In genomic region chr11:71139516-71140205, GRCh38 we compare ENCODE assay signal across 11 cellular contexts.
A peak's percentile ranks its signal among the peaks of the same experiment; 100 is the strongest.
DNase-seq lines count a peak whose midpoint lies in the region; ATAC-seq, FAIRE-seq and TF ChIP-seq lines count a peak whose summit lies in the region.
"Had no signal": no experiment of that assay in that cellular context is flagged by ENCODE, and none has a peak within 500 bp of the region (broad histone marks: within the 10 kb centered on the region; RNA-seq: fewer than 3 reads in every experiment).

No MANE protein-coding gene starts in this region.

- TF ChIP-seq CTCF in osteoblast (IDR thresholded peaks at IDR 0.05; ENCODE audit: extremely low read depth, low read depth, low read length) (no peak), MM.1S (IDR thresholded peaks at IDR 0.05; ENCODE audit: low read length) (no peak)
- TF ChIP-seq CTCF in activated CD8-positive, alpha-beta T cell treated with anti-CD3 and anti-CD28 coated beads for 36 hours (IDR thresholded peaks at IDR 0.05), result no peak

- H3K27me3 ChIP-seq in osteoblast (ENCODE audit: insufficient read depth, low read length) (no peaks in the 10 kb centered on the region), MM.1S (replicated peaks; ENCODE audit: insufficient read depth, low read length) (peaks cover 75% of the 10 kb centered on the region)

- no peaks in the 10 kb centered on the region for H3K9me3 ChIP-seq in osteoblast (ENCODE audit: low read depth, low read length)
- H3K9me3 ChIP-seq in MM.1S (replicated peaks; ENCODE audit: insufficient read depth, low read length), result no peaks in the 10 kb centered on the region
- H3K9me3 ChIP-seq: BE2C had no signal

- no peak for FAIRE-seq in frontal cortex (lab: Jason Lieb, UNC)

- intact Hi-C loops in activated CD8-positive, alpha-beta T cell treated with anti-CD3 and anti-CD28 coated beads for 36 hours (cut with micrococcal nuclease), result no loop called here

- H3K27ac ChIP-seq in osteoblast (ENCODE audit: low read depth, low read length) (no peak overlapping the region), MM.1S (ENCODE audit: low read length) (no peak overlapping the region)
- H3K27ac ChIP-seq: RWPE1 had no signal

- no peaks in the 10 kb centered on the region for H3K27me3 Mint-ChIP-seq in activated CD8-positive, alpha-beta T cell treated with anti-CD3 and anti-CD28 coated beads for 36 hours

- no peaks in the 10 kb centered on the region for H3K36me3 Mint-ChIP-seq in activated CD8-positive, alpha-beta T cell treated with anti-CD3 and anti-CD28 coated beads for 36 hours (ENCODE audit: low read depth)
- H3K36me3 Mint-ChIP-seq: activated naive CD8-positive, alpha-beta T cell treated with anti-CD3 and anti-CD28 coated beads for 36 hours had no signal

- H2AFZ ChIP-seq in osteoblast (ENCODE audit: low read length) (no peak overlapping the region), MM.1S (ENCODE audit: low read length) (no peak overlapping the region)

- no peaks in the 10 kb centered on the region for H3F3A ChIP-seq in MM.1S (ENCODE audit: insufficient read depth, low read length)

- peaks cover 5% of the 10 kb centered on the region for H3K4me1 ChIP-seq in osteoblast (ENCODE audit: insufficient read depth, low read length)
- no peaks in the 10 kb centered on the region for H3K4me1 ChIP-seq in MM.1S (ENCODE audit: low read length)
- H3K4me1 ChIP-seq: BE2C had no signal

- H3K79me2 ChIP-seq in osteoblast (ENCODE audit: insufficient read depth, low read length) (no peaks in the 10 kb centered on the region), MM.1S (ENCODE audit: low read length) (no peaks in the 10 kb centered on the region)

- CTCF ChIA-PET in activated CD8-positive, alpha-beta T cell treated with anti-CD3 and anti-CD28 coated beads for 36 hours (lab: Charles Lee), result no interaction called here

- DNase-seq in Ammon's horn (ENCODE audit: low spot score), result peak; percentile 93
- DNase-seq in NCI-H2171 treated with DMSO at 0.1 percent for 48 hours (lab: John Stamatoyannopoulos, UW), result peak; percentile 35
- DNase-seq in frontal cortex (ENCODE audit: low spot score in 2 of 2), result peak; percentile 71 to 80
- DNase-seq in osteoblast (ENCODE audit: insufficient read length, low spot score, missing footprints), result peak; percentile 89
- no peak for DNase-seq in activated CD8-positive, alpha-beta T cell treated with anti-CD3 and anti-CD28 coated beads for 36 hours
- DNase-seq in MM.1S, result no peak
- DNase-seq: activated naive CD8-positive, alpha-beta T cell treated with anti-CD3 and anti-CD28 coated beads for 36 hours; BE2C had no signal

- H3K9ac ChIP-seq in MM.1S (ENCODE audit: low read length), result no peak overlapping the region

- no peaks in the 10 kb centered on the region for H3K4me1 Mint-ChIP-seq in activated CD8-positive, alpha-beta T cell treated with anti-CD3 and anti-CD28 coated beads for 36 hours (ENCODE audit: low read depth)
- H3K4me1 Mint-ChIP-seq: activated naive CD8-positive, alpha-beta T cell treated with anti-CD3 and anti-CD28 coated beads for 36 hours had no signal

- POLR2A ChIA-PET in activated CD8-positive, alpha-beta T cell treated with anti-CD3 and anti-CD28 coated beads for 36 hours (lab: Charles Lee), result no interaction called here

- H3K9me2 ChIP-seq in MM.1S (replicated peaks; ENCODE audit: insufficient read depth, low read length), result no peaks in the 10 kb centered on the region

- H3K4me2 ChIP-seq in osteoblast (ENCODE audit: insufficient read depth, low read length), result peak overlapping the region; percentile 28
- H3K4me2 ChIP-seq in MM.1S (ENCODE audit: low read depth, low read length), result no peak overlapping the region

- no peak overlapping the region for H3K4me3 Mint-ChIP-seq in activated CD8-positive, alpha-beta T cell treated with anti-CD3 and anti-CD28 coated beads for 36 hours
- H3K4me3 Mint-ChIP-seq: activated naive CD8-positive, alpha-beta T cell treated with anti-CD3 and anti-CD28 coated beads for 36 hours had no signal

- no peaks in the 10 kb centered on the region for H3K9me3 Mint-ChIP-seq in activated CD8-positive, alpha-beta T cell treated with anti-CD3 and anti-CD28 coated beads for 36 hours
- H3K9me3 Mint-ChIP-seq: activated naive CD8-positive, alpha-beta T cell treated with anti-CD3 and anti-CD28 coated beads for 36 hours had no signal

- H3K27ac Mint-ChIP-seq in activated CD8-positive, alpha-beta T cell treated with anti-CD3 and anti-CD28 coated beads for 36 hours, result no peak overlapping the region
- H3K27ac Mint-ChIP-seq: activated naive CD8-positive, alpha-beta T cell treated with anti-CD3 and anti-CD28 coated beads for 36 hours had no signal

- ATAC-seq in activated CD8-positive, alpha-beta T cell treated with anti-CD3 and anti-CD28 coated beads for 36 hours, result no peak
- no peak for ATAC-seq in GM21737 (IDR thresholded peaks at IDR 0.05; ENCODE audit: unreplicated experiment)
- no peak for ATAC-seq in GM18502 (IDR thresholded peaks at IDR 0.05; ENCODE audit: poor library complexity, unreplicated experiment)

- H3K4me3 ChIP-seq in osteoblast (ENCODE audit: insufficient read depth, low read length), result no peak overlapping the region
- H3K4me3 ChIP-seq in MM.1S (ENCODE audit: low read length), result no peak overlapping the region

- H4K20me1 ChIP-seq in osteoblast (ENCODE audit: insufficient read depth, low read length) (no peaks in the 10 kb centered on the region), MM.1S (ENCODE audit: insufficient read depth, low read length) (no peaks in the 10 kb centered on the region)

- no peaks in the 10 kb centered on the region for H3K36me3 ChIP-seq in osteoblast (ENCODE audit: insufficient read depth, low read length)
- H3K36me3 ChIP-seq in MM.1S (replicated peaks; ENCODE audit: insufficient read depth, low read length), result no peaks in the 10 kb centered on the region
- H3K36me3 ChIP-seq: BE2C had no signal

Comparison
In these comparisons a context has a peak if more than half of its experiments do, and no peak if none do; other contexts are left out.
1. DNase-seq: peak in Ammon's horn (single experiment), NCI-H2171 treated with DMSO at 0.1 percent for 48 hours (single experiment), frontal cortex (2 of 2) and osteoblast (single experiment); none in activated CD8-positive, alpha-beta T cell treated with anti-CD3 and anti-CD28 coated beads for 36 hours (single experiment) and MM.1S (single experiment).